14 cellular contexts compared by ENCODE assay signal in the genomic region with DNA sequence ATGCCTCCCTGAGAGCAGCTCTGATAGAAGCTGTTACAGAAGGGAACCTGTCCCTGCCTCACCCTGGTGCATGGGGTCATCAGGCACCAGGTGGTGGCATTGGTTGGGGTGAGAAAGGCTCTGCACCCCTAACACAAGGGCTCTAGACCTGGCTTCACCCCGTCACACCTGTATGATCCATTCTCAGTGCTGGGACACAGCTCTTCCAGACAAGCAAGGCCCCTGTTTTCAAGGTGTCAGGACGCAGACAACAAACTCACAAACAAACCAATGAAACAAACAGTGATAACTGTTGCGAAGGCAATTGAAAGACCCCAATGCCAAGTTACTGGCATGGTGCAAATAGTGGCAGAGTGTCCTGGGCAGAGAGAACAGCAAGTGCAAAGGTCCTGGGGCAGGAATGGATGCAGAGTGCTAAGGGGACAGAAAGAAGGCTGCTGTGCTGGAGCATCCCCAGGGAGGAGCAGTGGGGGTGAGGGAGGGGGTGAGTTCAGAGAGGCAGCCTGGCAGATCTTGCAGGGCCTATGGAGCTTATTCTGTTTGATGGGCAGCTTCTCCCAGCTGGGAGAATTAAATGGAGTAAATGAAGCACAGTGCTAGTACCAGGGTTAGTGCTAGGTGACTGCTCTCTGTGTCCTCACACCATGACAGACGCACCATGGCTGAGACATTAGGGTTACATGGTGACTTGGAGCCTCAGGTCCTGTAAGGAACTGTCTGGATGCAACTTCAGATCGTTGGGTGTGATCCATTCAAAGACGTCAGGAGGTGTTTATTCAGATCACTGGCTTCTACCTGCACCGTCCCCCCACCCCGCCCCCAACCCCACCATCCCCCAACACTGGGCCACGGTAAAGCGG.
A peak's percentile ranks its signal among the peaks of the same experiment; 100 is the strongest.
DNase-seq lines count a peak whose midpoint lies in the region; ATAC-seq and TF ChIP-seq lines count a peak whose summit lies in the region.
"Had no signal": no experiment of that assay in that cellular context is flagged by ENCODE, and none has a peak within 500 bp of the region (broad histone marks: within the 10 kb centered on the region; RNA-seq: fewer than 3 reads in every experiment).

No MANE protein-coding gene starts in this region.

- no peak overlapping the region for H3K4me3 Mint-ChIP-seq in memory B cell
- H3K4me3 Mint-ChIP-seq: activated CD4-positive, alpha-beta T cell treated with anti-CD3 and anti-CD28 coated beads, Interleukin-2, amount 10 ng/mL, durations not matched to agents 24 days and 14 days had no signal

- TF ChIP-seq POLR2A in vagina (IDR thresholded peaks at IDR 0.05) = no peak

- H3K9me3 ChIP-seq in right atrium auricular region = no peaks in the 10 kb centered on the region
- no peaks in the 10 kb centered on the region for H3K9me3 ChIP-seq in vagina
- H3K9me3 ChIP-seq: pancreas had no signal

- H3K4me1 Mint-ChIP-seq in memory B cell = peaks cover 21% of the 10 kb centered on the region

- H3K4me3 ChIP-seq in right atrium auricular region = no peak overlapping the region
- H3K4me3 ChIP-seq in vagina = no peak overlapping the region

- H3K27ac ChIP-seq in right atrium auricular region (no peak overlapping the region), vagina (no peak overlapping the region)
- H3K27ac ChIP-seq: pancreas had no signal

- H3K36me3 ChIP-seq in right atrium auricular region (no peaks in the 10 kb centered on the region), vagina (no peaks in the 10 kb centered on the region)
- H3K36me3 ChIP-seq: pancreas had no signal

- no peak for TF ChIP-seq CTCF in right atrium auricular region (IDR thresholded peaks at IDR 0.05)
- TF ChIP-seq CTCF in vagina (IDR thresholded peaks at IDR 0.05) = no peak

- no peaks in the 10 kb centered on the region for H3K36me3 Mint-ChIP-seq in memory B cell

- H3K4me1 ChIP-seq in right atrium auricular region = peaks cover 0 to 15% of the 10 kb centered on the region in 2 donors
- peaks cover 12% of the 10 kb centered on the region for H3K4me1 ChIP-seq in vagina
- H3K4me1 ChIP-seq: pancreas had no signal

- no peaks in the 10 kb centered on the region for H3K9me3 Mint-ChIP-seq in memory B cell
- H3K9me3 Mint-ChIP-seq: activated CD4-positive, alpha-beta T cell treated with anti-CD3 and anti-CD28 coated beads, Interleukin-2, amount 10 ng/mL, durations not matched to agents 24 days and 14 days had no signal

- H3K27ac Mint-ChIP-seq in memory B cell = no peak overlapping the region
- H3K27ac Mint-ChIP-seq: activated CD4-positive, alpha-beta T cell treated with anti-CD3 and anti-CD28 coated beads, Interleukin-2, amount 10 ng/mL, durations not matched to agents 24 days and 14 days had no signal

- H3K27me3 ChIP-seq in right atrium auricular region (peaks cover 12 to 27% of the 10 kb centered on the region in 2 donors), vagina (peaks cover 14% of the 10 kb centered on the region)

- peaks cover 26% of the 10 kb centered on the region for H3K27me3 Mint-ChIP-seq in memory B cell

- DNase-seq in right atrium auricular region (ENCODE audit: low spot score) (peak; percentile 16), cardiac septum (ENCODE audit: low spot score) (no peak), memory B cell (ENCODE audit: low spot score in 2 of 2) (peak in 1 of 2 donors; percentile 9), vagina (ENCODE audit: extremely low spot score in 2 of 2) (peak; percentile 52 to 89), COLO829 (ENCODE audit: low spot score) (no peak), cerebellar nuclear complex (lab: John Stamatoyannopoulos, UW) (no peak)
- peak; percentile 40 for DNase-seq in activated CD8-positive, alpha-beta memory T cell treated with anti-CD3 and anti-CD28 coated beads, Interleukin-2, amount 50 U/mL, for 48 hours
- no peak for DNase-seq in activated CD4-positive, CD25-positive, alpha-beta regulatory T cell treated with anti-CD3 and anti-CD28 coated beads, Interleukin-2, amount 50 U/mL, for 72 hours
- DNase-seq: activated CD4-positive, alpha-beta T cell treated with anti-CD3 and anti-CD28 coated beads, Interleukin-2, amount 10 ng/mL, durations not matched to agents 24 days and 14 days; DMS79; effector CD4-positive, alpha-beta T cell; NCI-H187; pancreas; Right ventricle myocardium superior had no signal

- intact Hi-C loops in cardiac septum (cut with DNase I) = no loop called here
- intact Hi-C loops in vagina (cut with DNase I) = no loop called here

- ATAC-seq in memory B cell (ENCODE audit: low read depth) = peak; percentile 10

Comparison
In these comparisons a context has a peak if more than half of its experiments do, and no peak if none do; other contexts are left out.
1. DNase-seq: peak in right atrium auricular region (single experiment), activated CD8-positive, alpha-beta memory T cell treated with anti-CD3 and anti-CD28 coated beads, Interleukin-2, amount 50 U/mL, for 48 hours (single experiment) and vagina (2 of 2); none in cardiac septum (single experiment), COLO829 (single experiment), cerebellar nuclear complex (0 of 2) and activated CD4-positive, CD25-positive, alpha-beta regulatory T cell treated with anti-CD3 and anti-CD28 coated beads, Interleukin-2, amount 50 U/mL, for 72 hours (single experiment).